Comparison of ENCODE assay signal across 27 cellular contexts in the genomic region with DNA sequence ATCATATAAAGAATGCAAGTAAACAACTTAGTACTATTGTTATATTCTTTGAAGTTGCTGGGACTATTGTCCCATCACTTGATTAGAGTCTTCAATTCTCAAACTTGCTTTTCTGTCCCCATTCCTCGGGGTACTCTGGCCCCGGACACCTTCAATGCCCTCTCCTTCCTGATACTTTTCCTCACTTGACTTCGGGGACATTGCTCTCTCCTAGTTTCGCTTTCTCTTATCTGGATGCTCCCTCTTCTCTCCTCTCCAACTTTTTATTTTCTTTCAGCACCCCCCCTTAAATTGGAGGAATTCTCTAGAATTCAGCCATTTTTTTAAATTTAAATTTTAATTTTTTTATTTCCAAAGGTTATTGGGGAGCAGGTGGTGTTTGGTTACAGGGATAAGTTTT.
"Had no signal": no experiment of that assay in that cellular context is flagged by ENCODE, and none has a peak within 500 bp of the region (broad histone marks: within the 10 kb centered on the region; RNA-seq: fewer than 3 reads in every experiment).

No MANE protein-coding gene starts in this region.

- H3K9me3 ChIP-seq: colonic mucosa, gastrocnemius medialis had no signal

- H3K27me3 ChIP-seq: colonic mucosa, dorsolateral prefrontal cortex, esophagus muscularis mucosa, esophagus squamous epithelium, foreskin keratinocyte, gastrocnemius medialis, gastroesophageal sphincter, heart left ventricle had no signal

- H3K4me1 ChIP-seq: colonic mucosa had no signal

- FAIRE-seq: colon, endothelial cell of umbilical vein, frontal cortex had no signal

- H3K36me3 ChIP-seq: colonic mucosa, esophagus muscularis mucosa, esophagus squamous epithelium, gastrocnemius medialis, gastroesophageal sphincter, heart left ventricle, heart right ventricle had no signal

- H3K27ac ChIP-seq: colonic mucosa, epithelial cell of prostate, esophagus muscularis mucosa, esophagus squamous epithelium, foreskin keratinocyte, gastroesophageal sphincter, heart right ventricle had no signal

- DNase-seq: colonic mucosa; cortex of kidney; dermis blood vessel endothelial cell; dorsolateral prefrontal cortex; effector CD4-positive, alpha-beta T cell; effector CD8-positive, alpha-beta T cell; effector memory CD4-positive, alpha-beta T cell; effector memory CD8-positive, alpha-beta T cell; endodermal cell; erythroblast; esophagus squamous epithelium; foreskin fibroblast; foreskin keratinocyte; foreskin melanocyte; gastrocnemius medialis; glutamatergic neuron; head of caudate nucleus; heart left ventricle; heart right ventricle had no signal

- H3K4me3 ChIP-seq: colonic mucosa, coronary artery, dorsolateral prefrontal cortex, esophagus muscularis mucosa, esophagus squamous epithelium, gastrocnemius medialis, gastroesophageal sphincter, heart left ventricle, heart right ventricle had no signal

- ATAC-seq: effector memory CD8-positive, alpha-beta T cell; esophagus mucosa; foreskin keratinocyte; gastrocnemius medialis; gastroesophageal sphincter; heart left ventricle; heart right ventricle had no signal
